ENCODE assay signal across 20 cellular contexts in the genomic region with DNA sequence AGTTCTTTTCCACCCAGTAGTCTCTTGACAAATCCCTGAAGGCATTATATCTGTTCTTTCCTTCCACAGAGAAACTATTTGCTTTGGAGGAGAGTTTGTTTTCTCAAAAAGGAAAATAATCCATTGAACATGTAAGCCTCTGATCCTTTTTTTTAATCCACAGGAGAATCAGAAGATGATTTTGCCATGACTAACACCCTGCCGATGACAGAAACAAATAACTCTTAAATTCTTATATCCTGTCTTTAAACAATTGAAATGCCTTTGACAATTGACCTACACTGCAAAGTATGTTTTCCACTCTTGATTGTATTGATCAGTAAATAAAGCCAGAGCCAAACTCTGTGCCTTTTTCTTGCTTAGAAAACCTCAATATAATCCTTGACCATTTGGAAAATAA.
DNase-seq lines count a peak whose midpoint lies in the region; ATAC-seq and TF ChIP-seq lines count a peak whose summit lies in the region.
"Had no signal": no experiment of that assay in that cellular context is flagged by ENCODE, and none has a peak within 500 bp of the region (broad histone marks: within the 10 kb centered on the region; RNA-seq: fewer than 3 reads in every experiment).

No MANE protein-coding gene starts in this region.

- POLR2A ChIA-PET in PC-9 (lab: Charles Lee; ENCODE audit: unreplicated experiment): no interaction called here

- no peaks in the 10 kb centered on the region for H4K20me1 ChIP-seq in PC-9 (ENCODE audit: insufficient read depth)
- H4K20me1 ChIP-seq: BLaER1 had no signal

- H3K27me3 ChIP-seq in RWPE2 (ENCODE audit: insufficient read depth, poor library complexity, severe bottlenecking): no peaks in the 10 kb centered on the region
- no peaks in the 10 kb centered on the region for H3K27me3 ChIP-seq in PC-9 (ENCODE audit: insufficient read depth, low read depth)
- H3K27me3 ChIP-seq: BLaER1 had no signal

- no peak overlapping the region for H3K4me3 ChIP-seq in RWPE2 (ENCODE audit: severe bottlenecking)
- H3K4me3 ChIP-seq in epithelial cell of esophagus (ENCODE audit: low read length): no peak overlapping the region
- no peak overlapping the region for H3K4me3 ChIP-seq in PC-9
- H3K4me3 ChIP-seq: BLaER1, GM12878, HAP-1 had no signal

- intact Hi-C loops in PC-9 (cut with micrococcal nuclease; ENCODE audit: unreplicated experiment): no loop called here

- peaks cover 15% of the 10 kb centered on the region for H3K79me2 ChIP-seq in PC-9 (ENCODE audit: low read depth)

- peak; percentile 32 for DNase-seq in ELR (ENCODE audit: low read depth)
- DNase-seq in HT1080 (ENCODE audit: low read depth): peak; percentile 34
- DNase-seq in RWPE2 (ENCODE audit: low spot score): no peak
- peak; percentile 10 for DNase-seq in epithelial cell of esophagus (ENCODE audit: low read depth)
- no peak for DNase-seq in activated CD4-positive, CD25-positive, alpha-beta regulatory T cell (lab: John Stamatoyannopoulos, UW)
- DNase-seq in NCI-H526 (lab: John Stamatoyannopoulos, UW): no peak
- DNase-seq in activated naive CD4-positive, alpha-beta T cell (lab: John Stamatoyannopoulos, UW): no peak
- DNase-seq in PC-9: no peak
- DNase-seq: Caco-2; CD4-positive, CD25-positive, alpha-beta regulatory T cell; CD8-positive, alpha-beta T cell; DMS153; DND-41; GDM1; GOT3 had no signal

- no peak overlapping the region for H2AFZ ChIP-seq in PC-9

- H3F3A ChIP-seq in PC-9 (ENCODE audit: insufficient read depth, low read depth): no peaks in the 10 kb centered on the region; the same call in 1 of the 2 replicates

- 0 out of 2 replicates have a peak, but pooled peaks cover 3% of the 10 kb centered on the region for H3K9me2 ChIP-seq in PC-9 (ENCODE audit: insufficient read depth)

- no peak overlapping the region for H3K4me2 ChIP-seq in PC-9
- H3K4me2 ChIP-seq: BLaER1 had no signal

- no TSS peak for BruUV-seq in PC-9 (replicated peaks; lab: Mats Ljungman, UMichigan)

- no peaks in the 10 kb centered on the region for H3K36me3 ChIP-seq in RWPE2 (ENCODE audit: low read depth)
- no peaks in the 10 kb centered on the region for H3K36me3 ChIP-seq in PC-9 (ENCODE audit: low read depth)
- H3K36me3 ChIP-seq: BLaER1, HAP-1 had no signal

- H3K9me3 ChIP-seq in RWPE2 (ENCODE audit: severe bottlenecking) (no peaks in the 10 kb centered on the region), PC-9 (ENCODE audit: insufficient read depth, low read depth) (no peaks in the 10 kb centered on the region)
- H3K9me3 ChIP-seq: Caco-2, HAP-1 had no signal

- peak; percentile 52; the same call in 2 of the 3 replicates for ATAC-seq in RWPE2 (ENCODE audit: low read depth)
- ATAC-seq: CD8-positive, alpha-beta T cell; GM12878 had no signal

- CTCF ChIA-PET in PC-9 (lab: Charles Lee): no interaction called here

- TF ChIP-seq CTCF in RWPE2 (IDR thresholded peaks at IDR 0.05; ENCODE audit: poor library complexity, severe bottlenecking): no peak
- no peak for TF ChIP-seq CTCF in epithelial cell of esophagus (IDR thresholded peaks at IDR 0.05; ENCODE audit: insufficient read depth, low read depth, low read length, missing control alignments)
- TF ChIP-seq CTCF in PC-9 (conservative IDR thresholded peaks at IDR 0.05): no peak

- no peak overlapping the region for H3K27ac ChIP-seq in RWPE2 (ENCODE audit: poor library complexity, severe bottlenecking)
- no peak overlapping the region for H3K27ac ChIP-seq in PC-9
- H3K27ac ChIP-seq: 22Rv1, BLaER1, C4-2B had no signal

- H3K4me1 ChIP-seq in RWPE2 (ENCODE audit: insufficient read depth, poor library complexity, severe bottlenecking) (peaks cover 13% of the 10 kb centered on the region), PC-9 (replicated peaks; ENCODE audit: insufficient read depth) (0 out of 2 replicates have a peak, but pooled peaks cover 5% of the 10 kb centered on the region)
- H3K4me1 ChIP-seq: BLaER1, Caco-2, HAP-1 had no signal

Comparison
In these comparisons a context has a peak if more than half of its experiments do, and no peak if none do; other contexts are left out.
1. DNase-seq: peak in ELR (single experiment), HT1080 (single experiment) and epithelial cell of esophagus (single experiment); none in RWPE2 (single experiment), activated CD4-positive, CD25-positive, alpha-beta regulatory T cell (0 of 4), NCI-H526 (0 of 2), activated naive CD4-positive, alpha-beta T cell (0 of 4) and PC-9 (0 of 2).